Comparison of ENCODE assay signal across 21 cellular contexts in the genomic region with DNA sequence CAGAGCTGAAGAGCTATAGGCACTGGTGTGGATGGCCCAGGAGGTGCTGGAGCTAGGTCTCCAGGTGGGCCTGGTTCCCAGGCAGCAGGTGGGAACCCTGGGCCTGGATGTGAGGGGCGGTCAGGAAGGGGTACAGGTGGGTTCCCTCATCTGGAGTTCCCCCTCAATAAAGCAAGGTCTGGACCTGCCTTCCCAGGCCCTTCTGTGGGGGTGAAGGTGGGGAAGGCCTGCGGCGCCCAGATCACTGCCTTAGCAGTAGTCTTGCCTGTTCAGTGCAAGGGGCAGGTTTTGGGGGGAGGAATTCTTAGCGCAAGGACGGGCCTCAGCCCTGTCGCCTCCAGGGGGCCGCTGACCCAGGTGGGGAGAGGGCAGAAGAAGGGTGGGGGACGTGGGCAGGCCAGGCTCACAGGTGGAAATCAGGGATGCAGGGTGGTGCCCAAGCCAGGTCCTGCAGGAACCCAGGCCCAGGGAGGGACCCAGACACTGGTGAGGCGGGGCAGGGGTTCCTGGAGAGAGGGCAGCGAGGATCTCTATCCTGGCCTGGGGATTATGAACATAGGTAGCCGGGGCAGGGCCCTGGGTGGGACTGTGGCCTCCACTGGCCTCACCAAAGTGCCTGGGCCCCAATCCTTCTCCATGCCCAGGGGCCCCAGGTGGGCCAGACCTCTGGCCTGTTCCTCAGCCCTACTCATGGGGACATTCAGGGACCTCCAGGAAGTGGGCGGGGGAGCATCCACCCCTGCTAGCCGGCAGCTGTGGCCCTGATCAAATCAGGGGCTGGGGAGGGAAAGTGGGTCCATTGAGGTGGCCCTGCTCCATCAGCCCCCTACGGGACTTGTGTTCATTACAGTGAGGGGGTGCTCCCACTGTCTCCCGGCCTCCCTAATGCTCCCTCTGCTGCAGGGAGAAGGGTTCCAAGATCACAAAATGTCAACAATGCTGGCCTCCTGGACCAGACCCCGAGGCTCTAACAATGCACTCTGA. TPM values are rescaled to one million over a fixed set of nuclear protein-coding genes. Genes with fewer than 3 reads are reported as not detected.
A peak's percentile ranks its signal among the peaks of the same experiment; 100 is the strongest.
DNase-seq lines count a peak whose midpoint lies in the region; ATAC-seq, FAIRE-seq and TF ChIP-seq lines count a peak whose summit lies in the region.
"Had no signal": no experiment of that assay in that cellular context is flagged by ENCODE, and none has a peak within 500 bp of the region (broad histone marks: within the 10 kb centered on the region; RNA-seq: fewer than 3 reads in every experiment).

No MANE protein-coding gene starts in this region.

- CTCF ChIA-PET in PC-9 (lab: Charles Lee) (interaction anchor here (0.5 kb wide), 1 partner anchor 142 kb away, joined by 4 read pairs; no protein-coding TSS in a partner anchor), HepG2 (lab: Yijun Ruan, JAX; ENCODE audit: low intra/inter-chr PET ratio, low total read pairs) (no interaction called here)

- peaks cover 38% of the 10 kb centered on the region for H3K4me1 Mint-ChIP-seq in HFFc6 (ENCODE audit: low read depth)
- peaks cover 60% of the 10 kb centered on the region for H3K4me1 Mint-ChIP-seq in osteocyte (ENCODE audit: unreplicated experiment)
- H3K4me1 Mint-ChIP-seq: CD8-positive, alpha-beta memory T cell had no signal

- H3K27ac Mint-ChIP-seq in HFFc6 (peak overlapping the region; percentile 92), osteocyte (ENCODE audit: unreplicated experiment) (peak overlapping the region; percentile 84)
- H3K27ac Mint-ChIP-seq: CD8-positive, alpha-beta memory T cell; GM23338 had no signal

- H2AFZ ChIP-seq in PC-9 (no peak overlapping the region), HepG2 (ENCODE audit: low read length) (no peak overlapping the region)
- H2AFZ ChIP-seq: GM23338 had no signal

- H3K36me3 Mint-ChIP-seq in HFFc6 (ENCODE audit: low read depth): no peaks in the 10 kb centered on the region
- H3K36me3 Mint-ChIP-seq in osteocyte (ENCODE audit: unreplicated experiment): no peaks in the 10 kb centered on the region

- H4K20me1 ChIP-seq in PC-9 (ENCODE audit: insufficient read depth): no peaks in the 10 kb centered on the region
- H4K20me1 ChIP-seq in HepG2 (ENCODE audit: insufficient read depth, low read length): peaks cover 3% of the 10 kb centered on the region; the same call in 1 of the 2 replicates

- no peak for FAIRE-seq in HepG2 (lab: Jason Lieb, UNC)
- FAIRE-seq: GM12892, K562 had no signal

- H3K4me3 Mint-ChIP-seq in HFFc6 (no peak overlapping the region), osteocyte (ENCODE audit: unreplicated experiment) (no peak overlapping the region)
- H3K4me3 Mint-ChIP-seq: CD8-positive, alpha-beta memory T cell; GM23338 had no signal

- intact Hi-C loops in PC-9 (cut with micrococcal nuclease; ENCODE audit: unreplicated experiment) (loop anchor here (2.0 kb wide), 1 partner anchor 95 kb away; no protein-coding TSS in a partner anchor), HepG2 (cut with micrococcal nuclease; ENCODE audit: unreplicated experiment) (no loop called here)

- BruUV-seq in PC-9 (replicated peaks; lab: Mats Ljungman, UMichigan): no TSS peak
- TSS peak; percentile 43 for BruUV-seq in HepG2 (replicated peaks; lab: Mats Ljungman, UMichigan)

- no peak overlapping the region for H3K4me3 ChIP-seq in PC-9
- H3K4me3 ChIP-seq in HepG2 (replicated peaks in 1 of 3; ENCODE audit: insufficient read depth in 1 of 3, low read depth in 2 of 3, low read length in 3 of 3): no peak overlapping the region
- H3K4me3 ChIP-seq: GM23338, K562, SJSA1 had no signal

- H3K27me3 ChIP-seq in PC-9 (ENCODE audit: insufficient read depth, low read depth): no peaks in the 10 kb centered on the region
- H3K27me3 ChIP-seq in HepG2 (ENCODE audit: control insufficient read depth in 1 of 2, insufficient read depth in 2 of 2, low read length in 2 of 2): peaks cover 0 to 3% of the 10 kb centered on the region in 2 experiments; a peak in 1 of 5 replicates
- H3K27me3 ChIP-seq: SJSA1 had no signal

- no peak overlapping the region for H3K9ac ChIP-seq in HepG2 (ENCODE audit: insufficient read depth, low read depth, low read length)

- H3K9me2 ChIP-seq in PC-9 (ENCODE audit: insufficient read depth): no peaks in the 10 kb centered on the region

- peaks cover 63% of the 10 kb centered on the region for H3K4me1 ChIP-seq in PC-9 (replicated peaks; ENCODE audit: insufficient read depth)
- H3K4me1 ChIP-seq in HepG2 (ENCODE audit: insufficient read depth, low read length): peaks cover 17% of the 10 kb centered on the region

- H3K9me3 ChIP-seq in PC-9 (ENCODE audit: insufficient read depth, low read depth) (no peaks in the 10 kb centered on the region), HepG2 (ENCODE audit: low read length) (no peaks in the 10 kb centered on the region)
- H3K9me3 ChIP-seq: SJSA1 had no signal

- H3F3A ChIP-seq in PC-9 (ENCODE audit: insufficient read depth, low read depth): peaks cover 40% of the 10 kb centered on the region

- no peak for TF ChIP-seq POLR2A in HepG2 (IDR thresholded peaks at IDR 0.05; ENCODE audit: insufficient read depth in 1 of 2, low read depth in 2 of 2, low read length in 2 of 2)
- TF ChIP-seq POLR2A in erythroblast (IDR thresholded peaks at IDR 0.05; ENCODE audit: low read length): no peak

- H3K36me3 ChIP-seq in PC-9 (ENCODE audit: low read depth) (no peaks in the 10 kb centered on the region), HepG2 (replicated peaks in 1 of 2; ENCODE audit: control insufficient read depth in 1 of 2, insufficient read depth in 2 of 2, low read length in 2 of 2) (peaks cover 2 to 7% of the 10 kb centered on the region in 2 experiments; a peak in 1 of 5 replicates)
- H3K36me3 ChIP-seq: SJSA1 had no signal

- H3K27me3 Mint-ChIP-seq in HFFc6 (ENCODE audit: insufficient read depth) (peaks cover 1% of the 10 kb centered on the region), osteocyte (ENCODE audit: unreplicated experiment) (no peaks in the 10 kb centered on the region)
- H3K27me3 Mint-ChIP-seq: CD8-positive, alpha-beta memory T cell had no signal

- 77% methylated on average over 9 of the region's 16 CpGs for WGBS in HepG2 (ENCODE audit: low lambda C conversion rate)

- TF ChIP-seq EP300 in HepG2 (IDR thresholded peaks at IDR 0.05; ENCODE audit: low read depth in 2 of 2, low read length in 2 of 2): no peak
- TF ChIP-seq EP300 in HepG2 (CRISPR knock-in tag; IDR thresholded peaks at IDR 0.05; ENCODE audit: borderline replicate concordance): no peak

- DNase-seq in HFFc6 (no peak), PC-9 (no peak), HepG2 (ENCODE audit: low spot score) (no peak), osteocyte (ENCODE audit: extremely low spot score, unreplicated experiment) (no peak), foreskin melanocyte (no peak), erythroblast (lab: John Stamatoyannopoulos, UW) (no peak)
- DNase-seq: C1 segment of cervical spinal cord; DMS53; NCI-H1105; NCI-H2081; NCI-H510A; NCI-H748 treated with DMSO at 0.1 percent for 48 hours; NK-92 treated with Interleukin-12 subunit alpha and Interleukin-12 subunit beta, amount 100 ng/mL, for 24 hours; RPMI8226 had no signal

- H3K79me2 ChIP-seq in PC-9 (ENCODE audit: low read depth) (no peaks in the 10 kb centered on the region), HepG2 (ENCODE audit: insufficient read depth, low read length) (no peaks in the 10 kb centered on the region)

- POLR2A ChIA-PET in PC-9 (lab: Charles Lee; ENCODE audit: unreplicated experiment): no interaction called here
- POLR2A ChIA-PET in HepG2 (lab: Yijun Ruan, JAX): no interaction called here

- no peak for TF ChIP-seq RAD21 in HepG2 (CRISPR knock-in tag; IDR thresholded peaks at IDR 0.05)

- peak overlapping the region; percentile 49 for H3K27ac ChIP-seq in PC-9
- H3K27ac ChIP-seq in HepG2 (ENCODE audit: extremely low read length, insufficient read depth, low read length): no peak overlapping the region
- H3K27ac ChIP-seq: SJSA1 had no signal

- no peak for ATAC-seq in HepG2
- ATAC-seq in HG03378 (IDR thresholded peaks at IDR 0.05; ENCODE audit: unreplicated experiment): no peak
- ATAC-seq: GM23338 had no signal

- H3K4me2 ChIP-seq in PC-9 (peak overlapping the region; percentile 60), HepG2 (ENCODE audit: low read depth, low read length) (no peak overlapping the region)
- H3K4me2 ChIP-seq: GM23338 had no signal

- in situ Hi-C loops in HepG2 (cut with HindIII; ENCODE audit: extremely low pct_ligation_motif_present, low pct_unique_long_range_greater_than_20kb): no loop called here

- no peaks in the 10 kb centered on the region for H3K9me3 Mint-ChIP-seq in HFFc6
- H3K9me3 Mint-ChIP-seq in osteocyte (ENCODE audit: unreplicated experiment): no peaks in the 10 kb centered on the region
- H3K9me3 Mint-ChIP-seq: CD8-positive, alpha-beta memory T cell; GM23338 had no signal

- TF ChIP-seq CTCF in HFFc6 (IDR thresholded peaks at IDR 0.05) (no peak; the same call in 1 of the 2 replicates), PC-9 (conservative IDR thresholded peaks at IDR 0.05) (no peak), HepG2 (CRISPR knock-in tag; IDR thresholded peaks at IDR 0.05) (no peak), osteocyte (IDR thresholded peaks at IDR 0.05) (no peak)

RNA-seq across cellular contexts. Expression of a gene that starts 25.3 kb away (rescaled TPM):
- 10 to 100 TPM in 2 of 6 experiments, 1 to 10 TPM in 4; 8.0 to 12.4 (median 9.1) TPM for total RNA-seq in HFFc6 (2021; fragmentation: NEBNext Ultra II Directional; extraction: Animal tissue kit (Norgen Biotek cat#: 25700))
- 18.4 and 24.3 TPM in 2 replicates for total RNA-seq in PC-9 (2021)
- 10.5 and 13.7 TPM in 2 replicates for total RNA-seq in HepG2 (2016; rRNA removed; fragmentation: Illumina TruSeq; extraction: Trizol)
- 4.0 and 4.5 TPM in 2 replicates for total RNA-seq in HepG2 (2016; cell fraction: cytosol; rRNA removed; fragmentation: Illumina TruSeq; extraction: Trizol; ENCODE audit: low read depth)
- 8.3 and 12.0 TPM in 2 replicates for total RNA-seq in HepG2 (2016; cell fraction: insoluble cytoplasmic fraction; rRNA removed; fragmentation: Illumina TruSeq; extraction: Trizol)
- total RNA-seq in HepG2 (2016; cell fraction: membrane; rRNA removed; fragmentation: Illumina TruSeq; extraction: Trizol): 8.1 and 8.4 TPM in 2 replicates
- total RNA-seq in HepG2 (2016; cell fraction: nucleus; rRNA removed; fragmentation: Illumina TruSeq; extraction: Trizol): 5.7 and 8.2 TPM in 2 replicates
- polyA plus RNA-seq in HepG2 (2011; rRNA removed): 33.1 and 49.7 TPM in 2 replicates
- polyA plus RNA-seq in HepG2 (2011; cell fraction: cytosol; rRNA removed): 45.0 and 52.1 TPM in 2 replicates
- polyA plus RNA-seq in HepG2 (2011; cell fraction: nucleus; rRNA removed): 54.1 and 56.2 TPM in 2 replicates
- 51.6 and 55.6 TPM in 2 replicates for polyA plus RNA-seq in HepG2 (2012)
- polyA plus RNA-seq in HepG2 (2016; cell fraction: cytosol; fragmentation: Illumina TruSeq; extraction: Trizol; ENCODE audit: low read depth): 4.4 and 6.3 TPM in 2 replicates
- 9.3 and 10.5 TPM in 2 replicates for polyA plus RNA-seq in HepG2 (2016; cell fraction: insoluble cytoplasmic fraction; fragmentation: Illumina TruSeq; extraction: Trizol; ENCODE audit: low read depth)
- 7.6 and 9.8 TPM in 2 replicates for polyA plus RNA-seq in HepG2 (2016; cell fraction: membrane; fragmentation: Illumina TruSeq; extraction: Trizol; ENCODE audit: low read depth)
- 10.6 and 11.8 TPM in 2 replicates for polyA plus RNA-seq in HepG2 (2016; cell fraction: nucleus; fragmentation: Illumina TruSeq; extraction: Trizol; ENCODE audit: insufficient read depth, low read depth)
- polyA minus RNA-seq in HepG2 (2011; rRNA and poly(A)+ RNA removed; ENCODE audit: low replicate concordance): 4.8 and 66.6 TPM in 2 replicates
- polyA minus RNA-seq in HepG2 (2011; cell fraction: cytosol; rRNA and poly(A)+ RNA removed): 29.4 and 31.1 TPM in 2 replicates
- 21.3 and 22.1 TPM in 2 replicates for polyA minus RNA-seq in HepG2 (2011; cell fraction: nucleus; rRNA and poly(A)+ RNA removed)
- 11.9 and 13.7 TPM in 2 replicates for total RNA-seq in osteocyte

RNA-seq across cellular contexts. Expression of a gene that starts 43.5 kb away (rescaled TPM):
- total RNA-seq in HFFc6 (2021; fragmentation: NEBNext Ultra II Directional; extraction: Animal tissue kit (Norgen Biotek cat#: 25700)): 10 to 100 TPM; 55.7 to 84.5 (median 69.4) TPM
- total RNA-seq in PC-9 (2021) (0.57 and 1.8 TPM in 2 replicates), HepG2 (2016; rRNA removed; fragmentation: Illumina TruSeq; extraction: Trizol) (not detected in 2 replicates), osteocyte (215 and 251 TPM in 2 replicates)
- total RNA-seq in HepG2 (2016; cell fraction: cytosol; rRNA removed; fragmentation: Illumina TruSeq; extraction: Trizol; ENCODE audit: low read depth): not detected in 2 replicates
- not detected in 2 replicates for total RNA-seq in HepG2 (2016; cell fraction: insoluble cytoplasmic fraction; rRNA removed; fragmentation: Illumina TruSeq; extraction: Trizol)
- not detected in 2 replicates for total RNA-seq in HepG2 (2016; cell fraction: membrane; rRNA removed; fragmentation: Illumina TruSeq; extraction: Trizol)
- not detected in 2 replicates for total RNA-seq in HepG2 (2016; cell fraction: nucleus; rRNA removed; fragmentation: Illumina TruSeq; extraction: Trizol)
- 0.04 TPM in 1 of 2 replicates, not detected in the other for polyA plus RNA-seq in HepG2 (2011; rRNA removed)
- polyA plus RNA-seq in HepG2 (2011; cell fraction: cytosol; rRNA removed): 0.04 TPM in 2 replicates
- polyA plus RNA-seq in HepG2 (2011; cell fraction: nucleus; rRNA removed): 0.02 and 0.05 TPM in 2 replicates
- 0.05 and 0.08 TPM in 2 replicates for polyA plus RNA-seq in HepG2 (2012)
- not detected in 2 replicates for polyA plus RNA-seq in HepG2 (2016; cell fraction: cytosol; fragmentation: Illumina TruSeq; extraction: Trizol; ENCODE audit: low read depth)
- polyA plus RNA-seq in HepG2 (2016; cell fraction: insoluble cytoplasmic fraction; fragmentation: Illumina TruSeq; extraction: Trizol; ENCODE audit: low read depth): not detected in 2 replicates
- polyA plus RNA-seq in HepG2 (2016; cell fraction: membrane; fragmentation: Illumina TruSeq; extraction: Trizol; ENCODE audit: low read depth): not detected in 2 replicates
- polyA plus RNA-seq in HepG2 (2016; cell fraction: nucleus; fragmentation: Illumina TruSeq; extraction: Trizol; ENCODE audit: insufficient read depth, low read depth): not detected in 2 replicates
- polyA minus RNA-seq in HepG2 (2011; rRNA and poly(A)+ RNA removed; ENCODE audit: low replicate concordance): 0.06 and 0.12 TPM in 2 replicates
- polyA minus RNA-seq in HepG2 (2011; cell fraction: cytosol; rRNA and poly(A)+ RNA removed): not detected in 2 replicates
- polyA minus RNA-seq in HepG2 (2011; cell fraction: nucleus; rRNA and poly(A)+ RNA removed): 0.37 TPM in 1 of 2 replicates, not detected in the other
- total RNA-seq: OCI-LY7 had no signal

Comparison
In these comparisons a context has a peak if more than half of its experiments do, and no peak if none do; other contexts are left out.
1. RNA of a gene that starts 43.5 kb away (total RNA-seq): 215 to 251 TPM in osteocyte and 55.7 to 84.5 TPM in HFFc6; 0.57 to 1.8 TPM in PC-9 and not detected in HepG2; every median in the first group is over 10 times any median in the second.